ENCODE assay signal across 8 cellular contexts in genomic region chr1:245310605-245311531, GRCh38.
A peak's percentile ranks its signal among the peaks of the same experiment; 100 is the strongest.
DNase-seq lines count a peak whose midpoint lies in the region; ATAC-seq, FAIRE-seq and TF ChIP-seq lines count a peak whose summit lies in the region.

No MANE protein-coding gene starts in this region.

- CTCF ChIA-PET in activated CD4-positive, alpha-beta memory T cell treated with anti-CD3 and anti-CD28 coated beads for 36 hours (lab: Charles Lee) = no interaction called here

- no peak overlapping the region for H4K5ac ChIP-seq in mesendoderm (ENCODE audit: low read length)

- H2BK5ac ChIP-seq in mesendoderm (ENCODE audit: low read length) = no peak overlapping the region

- H3K36me3 ChIP-seq in mesendoderm (ENCODE audit: control insufficient read depth, insufficient read depth, low read length) = no peaks in the 10 kb centered on the region
- H3K36me3 ChIP-seq in small intestine (ENCODE audit: control insufficient read depth in 2 of 2, insufficient read depth in 2 of 2, low read length in 2 of 2) = no peaks in the 10 kb centered on the region

- no peak overlapping the region for H2BK120ac ChIP-seq in mesendoderm (ENCODE audit: low read depth, low read length)

- H3K4me3 ChIP-seq in mesendoderm (ENCODE audit: low read length) (no peak overlapping the region), small intestine (ENCODE audit: low read depth in 1 of 2, low read length in 2 of 2) (no peak overlapping the region)

- H2AK5ac ChIP-seq in mesendoderm (ENCODE audit: low read length) = no peak overlapping the region

- no peak overlapping the region for H3K9ac ChIP-seq in mesendoderm (ENCODE audit: low read length)

- H3K4me1 Mint-ChIP-seq in IgD-negative memory B cell = peaks cover 0 to 11% (median 11%) of the 10 kb centered on the region in 3 donors
- H3K4me1 Mint-ChIP-seq in activated CD4-positive, alpha-beta memory T cell treated with anti-CD3 and anti-CD28 coated beads for 36 hours (ENCODE audit: low read depth) = peaks cover 11% of the 10 kb centered on the region

- peaks cover 4% of the 10 kb centered on the region for H3K27me3 Mint-ChIP-seq in IgD-negative memory B cell
- H3K27me3 Mint-ChIP-seq in activated CD4-positive, alpha-beta memory T cell treated with anti-CD3 and anti-CD28 coated beads for 36 hours = peaks cover 6% of the 10 kb centered on the region

- no peak for ATAC-seq in omental fat pad (ENCODE audit: low FRiP score)

- WGBS in mesendoderm (ENCODE audit: extremely low coverage, insufficient coverage, low lambda C conversion rate) = no CpG with 5 or more reads among the region's 21 CpGs
- 38 to 79% (median 68%) methylated on average over 21 of the region's 21 CpGs for WGBS in small intestine, 3 donors

- H3K4me3 Mint-ChIP-seq in IgD-negative memory B cell = peak overlapping the region in 3 of 4 donors; percentile 76 to 90 (median 77)
- H3K4me3 Mint-ChIP-seq in activated CD4-positive, alpha-beta memory T cell treated with anti-CD3 and anti-CD28 coated beads for 36 hours = peak overlapping the region; percentile 43

- no peak overlapping the region for H3K56ac ChIP-seq in mesendoderm (ENCODE audit: low read length)

- H3K79me2 ChIP-seq in mesendoderm (ENCODE audit: control insufficient read depth, insufficient read depth, low read length) = no peaks in the 10 kb centered on the region

- H3K36me3 Mint-ChIP-seq in IgD-negative memory B cell = peaks cover 2% of the 10 kb centered on the region
- no peaks in the 10 kb centered on the region for H3K36me3 Mint-ChIP-seq in activated CD4-positive, alpha-beta memory T cell treated with anti-CD3 and anti-CD28 coated beads for 36 hours

- POLR2A ChIA-PET in activated CD4-positive, alpha-beta memory T cell treated with anti-CD3 and anti-CD28 coated beads for 36 hours (lab: Charles Lee) = no interaction called here

- no peak overlapping the region for H3K4me2 ChIP-seq in mesendoderm (ENCODE audit: low read length)

- peak overlapping the region in 1 of 3 donors; percentile 6 for H3K27ac Mint-ChIP-seq in IgD-negative memory B cell
- H3K27ac Mint-ChIP-seq in activated CD4-positive, alpha-beta memory T cell treated with anti-CD3 and anti-CD28 coated beads for 36 hours = no peak overlapping the region

- no peak overlapping the region for H3K23ac ChIP-seq in mesendoderm (ENCODE audit: low read length)

- H3K27me3 ChIP-seq in mesendoderm (ENCODE audit: insufficient read depth, low read length, poor library complexity) = no peaks in the 10 kb centered on the region
- H3K27me3 ChIP-seq in small intestine (ENCODE audit: control insufficient read depth in 2 of 2, insufficient read depth in 2 of 2, low read length in 2 of 2) = no peaks in the 10 kb centered on the region

- intact Hi-C loops in activated CD4-positive, alpha-beta memory T cell treated with anti-CD3 and anti-CD28 coated beads for 36 hours (cut with micrococcal nuclease) = no loop called here

- H3K18ac ChIP-seq in mesendoderm (ENCODE audit: low read length) = no peak overlapping the region

- H4K8ac ChIP-seq in mesendoderm (ENCODE audit: low read depth, low read length) = no peak overlapping the region

- DNase-seq in AG20443 (ENCODE audit: low spot score) (peak; percentile 45), GM19239 (ENCODE audit: insufficient read length, low spot score) (peak; percentile 8), mesendoderm (peak; percentile 65), mesenteric fat pad (ENCODE audit: low spot score) (no peak), omental fat pad (ENCODE audit: low spot score) (no peak), small intestine (no peak)
- DNase-seq in activated CD4-positive, alpha-beta memory T cell treated with anti-CD3 and anti-CD28 coated beads for 36 hours = peak; percentile 13

- H3K4ac ChIP-seq in mesendoderm (ENCODE audit: low read depth, low read length) = no peak overlapping the region

- FAIRE-seq in GM19239 (lab: Jason Lieb, UNC) = peak; percentile 57
- FAIRE-seq in small intestine (lab: Jason Lieb, UNC) = no peak

- H2BK15ac ChIP-seq in mesendoderm (replicated peaks; ENCODE audit: low read depth) = no peak overlapping the region

- no peaks in the 10 kb centered on the region for H3K79me1 ChIP-seq in mesendoderm (ENCODE audit: low read length)

- peaks cover 0 to 3% (median 2%) of the 10 kb centered on the region in 3 donors for H3K9me3 Mint-ChIP-seq in IgD-negative memory B cell
- peaks cover 3% of the 10 kb centered on the region for H3K9me3 Mint-ChIP-seq in activated CD4-positive, alpha-beta memory T cell treated with anti-CD3 and anti-CD28 coated beads for 36 hours

- H3K9me3 ChIP-seq in small intestine (ENCODE audit: control insufficient read depth, low read depth) = no peaks in the 10 kb centered on the region

- H3K4me1 ChIP-seq in mesendoderm (ENCODE audit: control insufficient read depth, low read depth, low read length) = no peaks in the 10 kb centered on the region
- H3K4me1 ChIP-seq in small intestine (ENCODE audit: control insufficient read depth in 2 of 2, insufficient read depth in 1 of 2, low read depth in 1 of 2, low read length in 1 of 2) = no peaks in the 10 kb centered on the region

- H3K27ac ChIP-seq in mesendoderm (ENCODE audit: low read depth, low read length) (no peak overlapping the region), small intestine (ENCODE audit: low read depth in 1 of 2, low read length in 1 of 2) (peak overlapping the region in 1 of 2 donors; percentile 43)

- TF ChIP-seq CTCF in omental fat pad (IDR thresholded peaks at IDR 0.05) = no peak

Comparison
In these comparisons a context has a peak if more than half of its experiments do, and no peak if none do; other contexts are left out.
1. DNase-seq: peak in AG20443 (single experiment), GM19239 (single experiment), activated CD4-positive, alpha-beta memory T cell treated with anti-CD3 and anti-CD28 coated beads for 36 hours (single experiment) and mesendoderm (single experiment); none in mesenteric fat pad (single experiment), omental fat pad (single experiment) and small intestine (single experiment).